In the genomic region with DNA sequence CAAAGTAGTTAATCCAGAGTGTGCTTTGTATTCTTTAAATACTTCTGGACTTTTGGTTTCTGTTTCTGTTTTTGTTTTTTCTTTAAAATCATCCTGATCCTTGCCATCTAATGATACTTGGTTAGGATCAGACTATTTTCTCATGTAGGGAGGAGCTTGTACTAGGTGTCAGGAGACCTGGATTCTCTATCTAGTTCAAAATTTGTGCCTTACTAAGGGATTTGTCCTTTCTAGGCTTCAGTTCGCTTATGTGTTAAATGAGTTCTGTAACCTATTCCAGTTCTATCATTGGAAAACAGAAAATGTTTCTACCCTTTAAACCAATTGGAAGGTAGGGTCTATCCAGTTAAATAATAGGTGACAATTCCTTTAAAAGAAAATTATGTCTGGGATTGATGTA, we compare ENCODE assay signal across 15 cellular contexts. TPM values are rescaled to one million over a fixed set of nuclear protein-coding genes. Genes with fewer than 3 reads are reported as not detected.
A peak's percentile ranks its signal among the peaks of the same experiment; 100 is the strongest.
DNase-seq lines count a peak whose midpoint lies in the region; ATAC-seq, FAIRE-seq and TF ChIP-seq lines count a peak whose summit lies in the region.
"Had no signal": no experiment of that assay in that cellular context is flagged by ENCODE, and none has a peak within 500 bp of the region (broad histone marks: within the 10 kb centered on the region; RNA-seq: fewer than 3 reads in every experiment).

No MANE protein-coding gene starts in this region.

- H3K36me3 ChIP-seq in BLaER1: no peaks in the 10 kb centered on the region
- H3K36me3 ChIP-seq in Karpas-422 (ENCODE audit: insufficient read depth, low read length): no peaks in the 10 kb centered on the region
- no peaks in the 10 kb centered on the region for H3K36me3 ChIP-seq in endothelial cell of umbilical vein (ENCODE audit: control insufficient read depth in 2 of 2, extremely low read depth in 1 of 2, insufficient read depth in 2 of 2, low read length in 2 of 2)
- no peaks in the 10 kb centered on the region for H3K36me3 ChIP-seq in rectal smooth muscle tissue (ENCODE audit: control insufficient read depth, insufficient read depth, low read length)
- H3K36me3 ChIP-seq in PC-9 (ENCODE audit: low read depth): no peaks in the 10 kb centered on the region
- H3K36me3 ChIP-seq: BE2C had no signal

- POLR2A ChIA-PET in endothelial cell of umbilical vein (lab: Charles Lee): no interaction called here
- POLR2A ChIA-PET in PC-9 (lab: Charles Lee; ENCODE audit: unreplicated experiment): no interaction called here

- dilution Hi-C loops in endothelial cell of umbilical vein (cut with MboI; ENCODE audit: extremely low pct_ligation_motif_present, low sequenced_read_pairs): no loop called here

- BruUV-seq in endothelial cell of umbilical vein (replicated peaks; lab: Mats Ljungman, UMichigan) (no TSS peak), PC-9 (replicated peaks; lab: Mats Ljungman, UMichigan) (no TSS peak)

- H4K20me1 ChIP-seq in BLaER1 (peaks cover 12% of the 10 kb centered on the region), Karpas-422 (ENCODE audit: insufficient read depth, low read depth, low read length) (no peaks in the 10 kb centered on the region), endothelial cell of umbilical vein (replicated peaks; ENCODE audit: control insufficient read depth, extremely low read depth, insufficient read depth, low read length) (no peaks in the 10 kb centered on the region), PC-9 (ENCODE audit: insufficient read depth) (no peaks in the 10 kb centered on the region)

- H3K4me3 ChIP-seq in BLaER1 (peak overlapping the region; percentile 57), Karpas-422 (ENCODE audit: low read length) (peak overlapping the region; percentile 80), endothelial cell of umbilical vein (replicated peaks in 1 of 3; ENCODE audit: insufficient read depth in 1 of 3, low read depth in 1 of 3, low read length in 3 of 3) (peak overlapping the region in 2 of 3 experiments; percentile 13 to 28), rectal smooth muscle tissue (ENCODE audit: low read length) (no peak overlapping the region), PC-9 (no peak overlapping the region)

- H3K9ac ChIP-seq in BLaER1 (peak overlapping the region; percentile 73), Karpas-422 (ENCODE audit: low read length) (peak overlapping the region; percentile 44), endothelial cell of umbilical vein (replicated peaks; ENCODE audit: extremely low read depth, insufficient read depth, low read length) (no peak overlapping the region), rectal smooth muscle tissue (ENCODE audit: low read length) (no peak overlapping the region)

- H3K27ac ChIP-seq in BLaER1 (peak overlapping the region; percentile 93), Karpas-422 (ENCODE audit: low read length) (peak overlapping the region; percentile 91), endothelial cell of umbilical vein (ENCODE audit: insufficient read depth, low read depth, low read length) (no peak overlapping the region), rectal smooth muscle tissue (ENCODE audit: low read depth, low read length) (peak overlapping the region; percentile 53), PC-9 (no peak overlapping the region)

- H3K4me2 ChIP-seq in BLaER1 (peak overlapping the region; percentile 82), Karpas-422 (ENCODE audit: low read depth, low read length, poor library complexity, severe bottlenecking) (peak overlapping the region; percentile 98), endothelial cell of umbilical vein (ENCODE audit: insufficient read depth, low read length) (peak overlapping the region; percentile 47), PC-9 (no peak overlapping the region)

- H3F3A ChIP-seq in PC-9 (ENCODE audit: insufficient read depth, low read depth): no peaks in the 10 kb centered on the region; the same call in 1 of the 2 replicates

- no peak for ATAC-seq in sciatic nerve
- no peak for ATAC-seq in GM18498 (IDR thresholded peaks at IDR 0.05; ENCODE audit: unreplicated experiment)

- H2AFZ ChIP-seq in Karpas-422 (ENCODE audit: low read length) (no peak overlapping the region), endothelial cell of umbilical vein (ENCODE audit: low read depth, low read length) (peak overlapping the region; percentile 66), PC-9 (no peak overlapping the region)

- TF ChIP-seq POLR2A in endothelial cell of umbilical vein (IDR thresholded peaks at IDR 0.05; ENCODE audit: low read depth, low read length): no peak

- no peak for TF ChIP-seq CTCF in endothelial cell of umbilical vein (IDR thresholded peaks at IDR 0.05; ENCODE audit: extremely low read depth in 1 of 2, insufficient read depth in 1 of 2, low read depth in 1 of 2, low read length in 2 of 2)
- TF ChIP-seq CTCF in PC-9 (conservative IDR thresholded peaks at IDR 0.05): no peak

- intact Hi-C loops in endothelial cell of umbilical vein (cut with micrococcal nuclease) (loop anchor here (5.0 to 10.0 kb wide), 2 partner anchors 349 to 1521 kb away; a partner anchor contains a TSS), sciatic nerve (cut with DNase I) (no loop called here), PC-9 (cut with micrococcal nuclease; ENCODE audit: unreplicated experiment) (no loop called here)

- no peaks in the 10 kb centered on the region for H3K9me3 ChIP-seq in BLaER1
- no peaks in the 10 kb centered on the region for H3K9me3 ChIP-seq in Karpas-422 (ENCODE audit: low read length)
- H3K9me3 ChIP-seq in endothelial cell of umbilical vein (replicated peaks; ENCODE audit: control insufficient read depth, insufficient read depth, low read length): no peaks in the 10 kb centered on the region
- H3K9me3 ChIP-seq in PC-9 (ENCODE audit: insufficient read depth, low read depth): no peaks in the 10 kb centered on the region
- H3K9me3 ChIP-seq: BE2C had no signal

- CTCF ChIA-PET in endothelial cell of umbilical vein (lab: Charles Lee): interaction anchor here (1.0 to 7.8 kb wide), 3 partner anchors 11 to 158 kb away, joined by 3 to 164 read pairs (median 3); no protein-coding TSS in a partner anchor
- CTCF ChIA-PET in PC-9 (lab: Charles Lee): no interaction called here

- FAIRE-seq in endothelial cell of umbilical vein (lab: Jason Lieb, UNC): no peak

- H3K79me2 ChIP-seq in Karpas-422 (ENCODE audit: low read length) (peaks cover 23% of the 10 kb centered on the region), endothelial cell of umbilical vein (ENCODE audit: control insufficient read depth, insufficient read depth, low read length) (peaks cover 15% of the 10 kb centered on the region), PC-9 (ENCODE audit: low read depth) (no peaks in the 10 kb centered on the region)

- H3K27me3 ChIP-seq in BLaER1 (no peaks in the 10 kb centered on the region), Karpas-422 (ENCODE audit: low read length) (no peaks in the 10 kb centered on the region), endothelial cell of umbilical vein (ENCODE audit: control insufficient read depth in 2 of 2, insufficient read depth in 2 of 2, low read length in 2 of 2) (no peaks in the 10 kb centered on the region), rectal smooth muscle tissue (ENCODE audit: control insufficient read depth, insufficient read depth, low read length) (peaks cover 2% of the 10 kb centered on the region), PC-9 (ENCODE audit: insufficient read depth, low read depth) (no peaks in the 10 kb centered on the region)

- H3K4me1 ChIP-seq in BLaER1: peaks cover 55% of the 10 kb centered on the region
- peaks cover 65% of the 10 kb centered on the region for H3K4me1 ChIP-seq in Karpas-422 (ENCODE audit: low read length)
- H3K4me1 ChIP-seq in endothelial cell of umbilical vein (ENCODE audit: control insufficient read depth, extremely low read depth, insufficient read depth, low read length): peaks cover 13% of the 10 kb centered on the region
- H3K4me1 ChIP-seq in rectal smooth muscle tissue (ENCODE audit: control insufficient read depth, insufficient read depth, low read length): peaks cover 6% of the 10 kb centered on the region
- H3K4me1 ChIP-seq in PC-9 (replicated peaks; ENCODE audit: insufficient read depth): peaks cover 7% of the 10 kb centered on the region
- H3K4me1 ChIP-seq: BE2C had no signal

- H3K9me2 ChIP-seq in Karpas-422 (replicated peaks; ENCODE audit: insufficient read depth, low read length) (no peaks in the 10 kb centered on the region), PC-9 (ENCODE audit: insufficient read depth) (no peaks in the 10 kb centered on the region)

- H3K9me1 ChIP-seq in endothelial cell of umbilical vein (replicated peaks; ENCODE audit: control insufficient read depth, extremely low read depth, insufficient read depth, low read length): no peaks in the 10 kb centered on the region

- DNase-seq in Karpas-422: peak; percentile 58
- peak; percentile 28 for DNase-seq in endothelial cell of umbilical vein (ENCODE audit: low read depth, low spot score)
- no peak for DNase-seq in sciatic nerve (ENCODE audit: low spot score)
- DNase-seq in PC-9: no peak
- DNase-seq in AG20443 (ENCODE audit: low spot score): no peak
- DNase-seq: activated CD4-positive, alpha-beta T cell treated with anti-CD3 and anti-CD28 coated beads, Interleukin-2, amount 50 U/mL, for 48 hours; activated naive CD4-positive, alpha-beta T cell treated with anti-CD3 and anti-CD28 coated beads for 36 hours; BE2C; HFFc6; NCI-H1092; NCI-H69; T-helper 1 cell had no signal

TF ChIP-seq in endothelial cell of umbilical vein, 7 proteins besides CTCF, POLR2A, EP300 and RAD21:
- TF ChIP-seq, protein P1, sequence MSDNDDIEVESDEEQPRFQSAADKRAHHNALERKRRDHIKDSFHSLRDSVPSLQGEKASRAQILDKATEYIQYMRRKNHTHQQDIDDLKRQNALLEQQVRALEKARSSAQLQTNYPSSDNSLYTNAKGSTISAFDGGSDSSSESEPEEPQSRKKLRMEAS (IDR thresholded peaks at IDR 0.05; ENCODE audit: insufficient read depth, insufficient read length): no peak
- TF ChIP-seq JUN (IDR thresholded peaks at IDR 0.05; ENCODE audit: borderline replicate concordance, insufficient read depth, insufficient read length, low read depth): no peak
- TF ChIP-seq FOS (IDR thresholded peaks at IDR 0.05; ENCODE audit: borderline replicate concordance, insufficient read depth, low read length): no peak
- no peak for TF ChIP-seq MYC (IDR thresholded peaks at IDR 0.05; ENCODE audit: low read depth, low read length)

RNA-seq across cellular contexts. Expression of a gene that starts 3.3 kb away (rescaled TPM):
- total RNA-seq in Karpas-422 (2014; rRNA removed; shearing (Covaris generic); ENCODE audit: low replicate concordance): 105 and 171 TPM in 2 replicates
- total RNA-seq in endothelial cell of umbilical vein (58.3 and 67.7 TPM in 2 replicates), sciatic nerve (97.3 TPM), PC-9 (2021) (1.6 and 2.5 TPM in 2 replicates)
- 16.1 and 21.2 TPM in 2 replicates for polyA plus RNA-seq in endothelial cell of umbilical vein
- polyA plus RNA-seq in endothelial cell of umbilical vein (2011; cell fraction: cytosol; rRNA removed): 13.3 and 14.3 TPM in 2 replicates
- polyA plus RNA-seq in endothelial cell of umbilical vein (2011; cell fraction: nucleus; rRNA removed): 25.1 and 28.5 TPM in 2 replicates
- polyA plus RNA-seq in endothelial cell of umbilical vein (2012): 15.1 and 19.4 TPM in 2 replicates
- 73.3 and 86.9 TPM in 2 replicates for polyA minus RNA-seq in endothelial cell of umbilical vein
- not detected for polyA minus RNA-seq in endothelial cell of umbilical vein (2011; cell fraction: cytosol; rRNA and poly(A)+ RNA removed)
- polyA minus RNA-seq in endothelial cell of umbilical vein (2011; cell fraction: nucleus; rRNA and poly(A)+ RNA removed): 155 and 171 TPM in 2 replicates
- total RNA-seq: activated naive CD4-positive, alpha-beta T cell treated with anti-CD3 and anti-CD28 coated beads for 36 hours had no signal

Comparison
In these comparisons a context has a peak if more than half of its experiments do, and no peak if none do; other contexts are left out.
1. H3K27ac ChIP-seq: peak in BLaER1 (single experiment), Karpas-422 (single experiment) and rectal smooth muscle tissue (single experiment); none in endothelial cell of umbilical vein (single experiment) and PC-9 (single experiment).
2. H3K4me3 ChIP-seq: peak in BLaER1 (single experiment), Karpas-422 (single experiment) and endothelial cell of umbilical vein (2 of 3); none in rectal smooth muscle tissue (single experiment) and PC-9 (single experiment).
3. H3K9ac ChIP-seq: peak in BLaER1 (single experiment) and Karpas-422 (single experiment); none in endothelial cell of umbilical vein (single experiment) and rectal smooth muscle tissue (single experiment).
4. DNase-seq: peak in Karpas-422 (single experiment) and endothelial cell of umbilical vein (single experiment); none in sciatic nerve (single experiment), PC-9 (0 of 2) and AG20443 (single experiment).
5. RNA of a gene that starts 3.3 kb away (total RNA-seq): 105 to 171 TPM in Karpas-422, 97.3 TPM in sciatic nerve (single experiment) and 58.3 to 67.7 TPM in endothelial cell of umbilical vein; 1.6 to 2.5 TPM in PC-9; every median in the first group is over 10 times any median in the second.